Comparison of ENCODE assay signal across 20 cellular contexts in the genomic region with DNA sequence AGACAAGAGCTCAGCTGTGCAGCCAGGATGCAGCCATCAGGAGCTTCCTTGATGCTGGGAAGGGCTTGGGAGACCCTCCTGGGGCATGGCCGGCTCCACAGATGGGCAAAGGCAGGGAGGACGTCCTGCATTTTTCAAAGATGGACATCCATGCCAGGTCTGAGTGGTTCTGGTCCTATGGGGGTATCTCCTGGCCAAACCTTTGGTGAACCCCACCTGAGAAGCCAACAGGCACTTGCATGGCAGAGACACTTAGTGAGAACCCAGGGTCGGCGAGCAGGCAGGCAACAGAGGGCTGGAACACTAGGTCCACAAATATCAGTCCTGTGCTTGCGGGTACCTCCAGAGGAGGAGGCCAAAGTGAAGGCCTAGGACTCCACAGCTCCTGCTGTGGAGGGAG.
"Had no signal": no experiment of that assay in that cellular context is flagged by ENCODE, and none has a peak within 500 bp of the region (broad histone marks: within the 10 kb centered on the region; RNA-seq: fewer than 3 reads in every experiment).

No MANE protein-coding gene starts in this region.

- H3K4me1 Mint-ChIP-seq: naive B cell; stimulated activated naive B cell treated with anti-CD40 and anti-IgM and Interleukin-4, amounts not matched to agents 10 μg/mL and 1 μg/mL and 100 μg/mL, for 72 hours had no signal

- H3K36me3 Mint-ChIP-seq: mesothelial cell of epicardium; naive B cell; natural killer cell treated with Interleukin-12 subunit alpha and Interleukin-12 subunit beta and Interleukin-15 and Interleukin-18, amount 100 ng/mL, for 72 hours; stimulated activated naive B cell treated with anti-CD40 and anti-IgM and Interleukin-4, amounts not matched to agents 10 μg/mL and 1 μg/mL and 100 μg/mL, for 72 hours had no signal

- H3K9me3 Mint-ChIP-seq: mesothelial cell of epicardium; natural killer cell treated with Interleukin-12 subunit alpha and Interleukin-12 subunit beta and Interleukin-15 and Interleukin-18, amount 100 ng/mL, for 72 hours; neural crest cell; stimulated activated naive B cell treated with anti-CD40 and anti-IgM and Interleukin-4, amounts not matched to agents 10 μg/mL and 1 μg/mL and 100 μg/mL, for 72 hours; stimulated activated naive CD8-positive, alpha-beta T cell treated with anti-CD3 and anti-CD28 coated beads, Interleukin-15, Interleukin-2, amounts not matched to agents 100 ng/mL and 50 ng/mL, for 24 hours had no signal

- DNase-seq: cortex of kidney; effector memory CD8-positive, alpha-beta T cell; erythroblast; hypothalamus; kidney; left cardiac atrium; left lung; mesenchymal stem cell; mucosa of descending colon; naive B cell; psoas muscle; right cardiac atrium; sigmoid colon; stimulated activated CD4-positive, alpha-beta T cell treated with anti-CD3 and anti-CD28 coated beads, Interleukin-2, amount 100 ng/mL, for 48 hours; stimulated activated naive B cell treated with anti-CD40 and anti-IgM and Interleukin-4, amounts not matched to agents 10 μg/mL and 1 μg/mL and 100 μg/mL, for 72 hours; upper lobe of right lung had no signal

- H3K4me3 Mint-ChIP-seq: effector memory CD8-positive, alpha-beta T cell; mesothelial cell of epicardium; naive B cell; natural killer cell treated with Interleukin-12 subunit alpha and Interleukin-12 subunit beta and Interleukin-15 and Interleukin-18, amount 100 ng/mL, for 72 hours; neural crest cell; stimulated activated naive B cell treated with anti-CD40 and anti-IgM and Interleukin-4, amounts not matched to agents 10 μg/mL and 1 μg/mL and 100 μg/mL, for 72 hours; stimulated activated naive CD8-positive, alpha-beta T cell treated with anti-CD3 and anti-CD28 coated beads, Interleukin-15, Interleukin-2, amounts not matched to agents 100 ng/mL and 50 ng/mL, for 24 hours had no signal

- H3K27ac Mint-ChIP-seq: effector memory CD8-positive, alpha-beta T cell; mesothelial cell of epicardium; naive B cell; natural killer cell treated with Interleukin-12 subunit alpha and Interleukin-12 subunit beta and Interleukin-15 and Interleukin-18, amount 100 ng/mL, for 72 hours; stimulated activated naive B cell treated with anti-CD40 and anti-IgM and Interleukin-4, amounts not matched to agents 10 μg/mL and 1 μg/mL and 100 μg/mL, for 72 hours; stimulated activated naive CD8-positive, alpha-beta T cell treated with anti-CD3 and anti-CD28 coated beads, Interleukin-15, Interleukin-2, amounts not matched to agents 100 ng/mL and 50 ng/mL, for 24 hours had no signal
